In the genomic region with DNA sequence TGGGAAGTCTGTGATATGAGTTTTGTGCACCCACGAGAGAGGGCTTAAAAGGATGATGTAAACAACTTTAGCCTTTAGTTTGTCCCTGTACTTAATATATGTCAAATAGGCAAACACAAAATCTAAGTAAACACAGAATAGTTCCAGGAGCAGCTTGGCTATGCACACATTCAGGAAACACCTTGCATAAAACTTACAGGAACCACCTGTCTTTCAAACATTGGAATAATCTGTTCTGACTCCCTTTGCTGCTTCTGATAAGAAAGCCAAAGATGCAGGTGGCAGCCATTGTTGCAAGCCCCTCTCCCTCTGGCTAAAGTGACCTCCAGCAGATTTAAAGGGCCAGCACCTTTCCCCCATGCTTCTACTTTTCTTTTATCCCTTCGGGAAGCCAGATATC, we compare ENCODE assay signal across 1 cellular context.
TF ChIP-seq lines count a peak whose summit lies in the region.

No MANE protein-coding gene starts in this region.

TF ChIP-seq in HepG2, 621 proteins besides CTCF, POLR2A, EP300 and RAD21:
- TF ChIP-seq, protein P1, sequence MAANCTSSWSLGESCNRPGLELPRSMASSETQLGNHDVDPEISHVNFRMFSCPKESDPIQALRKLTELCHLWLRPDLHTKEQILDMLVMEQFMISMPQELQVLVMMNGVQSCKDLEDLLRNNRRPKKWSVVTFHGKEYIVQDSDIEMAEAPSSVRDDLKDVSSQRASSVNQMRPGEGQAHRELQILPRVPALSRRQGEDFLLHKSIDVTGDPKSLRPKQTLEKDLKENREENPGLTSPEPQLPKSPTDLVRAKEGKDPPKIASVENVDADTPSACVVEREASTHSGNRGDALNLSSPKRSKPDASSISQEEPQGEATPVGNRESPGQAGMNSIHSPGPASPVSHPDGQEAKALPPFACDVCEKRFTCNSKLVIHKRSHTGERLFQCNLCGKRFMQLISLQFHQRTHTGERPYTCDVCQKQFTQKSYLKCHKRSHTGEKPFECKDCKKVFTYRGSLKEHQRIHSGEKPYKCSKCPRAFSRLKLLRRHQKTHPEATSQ (CRISPR knock-in tag; IDR thresholded peaks at IDR 0.05; ENCODE audit: borderline replicate concordance), result no peak
- TF ChIP-seq GATAD2A (CRISPR knock-in tag; IDR thresholded peaks at IDR 0.05), result no peak
- TF ChIP-seq MAFF (IDR thresholded peaks at IDR 0.05; ENCODE audit: low read depth, low read length), result no peak
- no peak for TF ChIP-seq SALL1 (CRISPR knock-in tag; IDR thresholded peaks at IDR 0.05)
- no peak for TF ChIP-seq BHLHE40 (IDR thresholded peaks at IDR 0.05; ENCODE audit: low read length)
- TF ChIP-seq ZNF7 (CRISPR knock-in tag; IDR thresholded peaks at IDR 0.05), result no peak
- TF ChIP-seq ZSCAN22 (CRISPR knock-in tag; IDR thresholded peaks at IDR 0.05), result no peak
- TF ChIP-seq, protein P2, sequence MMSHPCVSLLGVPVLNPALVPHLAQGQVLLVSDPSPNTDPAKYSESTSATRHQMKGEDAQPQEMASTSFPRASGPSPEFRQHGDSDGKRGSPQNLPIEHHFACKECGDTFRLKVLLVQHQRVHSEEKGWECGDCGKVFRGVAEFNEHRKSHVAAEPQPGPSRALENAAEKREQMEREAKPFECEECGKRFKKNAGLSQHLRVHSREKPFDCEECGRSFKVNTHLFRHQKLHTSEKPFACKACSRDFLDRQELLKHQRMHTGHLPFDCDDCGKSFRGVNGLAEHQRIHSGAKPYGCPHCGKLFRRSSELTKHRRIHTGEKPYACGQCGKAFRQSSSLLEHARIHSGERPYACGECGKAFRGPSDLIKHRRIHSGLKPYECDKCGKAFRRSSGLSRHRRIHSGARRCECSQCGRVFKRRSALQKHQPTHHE (CRISPR knock-in tag; IDR thresholded peaks at IDR 0.05; ENCODE audit: borderline replicate concordance), result no peak
- no peak for TF ChIP-seq SAP130 (CRISPR knock-in tag; IDR thresholded peaks at IDR 0.05; ENCODE audit: low read depth)
- TF ChIP-seq CBX2 (IDR thresholded peaks at IDR 0.05; ENCODE audit: low read depth, low read length), result no peak
- no peak for TF ChIP-seq CBX2 (CRISPR knock-in tag; IDR thresholded peaks at IDR 0.05; ENCODE audit: low read depth)
- no peak for TF ChIP-seq ZNF34 (CRISPR knock-in tag; IDR thresholded peaks at IDR 0.05; ENCODE audit: borderline replicate concordance)
- TF ChIP-seq PHF8 (CRISPR knock-in tag; IDR thresholded peaks at IDR 0.05), result no peak
- TF ChIP-seq SATB2 (CRISPR knock-in tag; IDR thresholded peaks at IDR 0.05), result no peak
- TF ChIP-seq ZSCAN31 (CRISPR knock-in tag; IDR thresholded peaks at IDR 0.05; ENCODE audit: low read depth), result no peak
- no peak for TF ChIP-seq ZNF800 (CRISPR knock-in tag; IDR thresholded peaks at IDR 0.05)
- TF ChIP-seq ZNF83 (CRISPR knock-in tag; IDR thresholded peaks at IDR 0.05; ENCODE audit: borderline replicate concordance), result no peak
- no peak for TF ChIP-seq ZBTB40 (IDR thresholded peaks at IDR 0.05)
- TF ChIP-seq ZBTB40 (CRISPR knock-in tag; IDR thresholded peaks at IDR 0.05), result no peak
- TF ChIP-seq, protein P3, sequence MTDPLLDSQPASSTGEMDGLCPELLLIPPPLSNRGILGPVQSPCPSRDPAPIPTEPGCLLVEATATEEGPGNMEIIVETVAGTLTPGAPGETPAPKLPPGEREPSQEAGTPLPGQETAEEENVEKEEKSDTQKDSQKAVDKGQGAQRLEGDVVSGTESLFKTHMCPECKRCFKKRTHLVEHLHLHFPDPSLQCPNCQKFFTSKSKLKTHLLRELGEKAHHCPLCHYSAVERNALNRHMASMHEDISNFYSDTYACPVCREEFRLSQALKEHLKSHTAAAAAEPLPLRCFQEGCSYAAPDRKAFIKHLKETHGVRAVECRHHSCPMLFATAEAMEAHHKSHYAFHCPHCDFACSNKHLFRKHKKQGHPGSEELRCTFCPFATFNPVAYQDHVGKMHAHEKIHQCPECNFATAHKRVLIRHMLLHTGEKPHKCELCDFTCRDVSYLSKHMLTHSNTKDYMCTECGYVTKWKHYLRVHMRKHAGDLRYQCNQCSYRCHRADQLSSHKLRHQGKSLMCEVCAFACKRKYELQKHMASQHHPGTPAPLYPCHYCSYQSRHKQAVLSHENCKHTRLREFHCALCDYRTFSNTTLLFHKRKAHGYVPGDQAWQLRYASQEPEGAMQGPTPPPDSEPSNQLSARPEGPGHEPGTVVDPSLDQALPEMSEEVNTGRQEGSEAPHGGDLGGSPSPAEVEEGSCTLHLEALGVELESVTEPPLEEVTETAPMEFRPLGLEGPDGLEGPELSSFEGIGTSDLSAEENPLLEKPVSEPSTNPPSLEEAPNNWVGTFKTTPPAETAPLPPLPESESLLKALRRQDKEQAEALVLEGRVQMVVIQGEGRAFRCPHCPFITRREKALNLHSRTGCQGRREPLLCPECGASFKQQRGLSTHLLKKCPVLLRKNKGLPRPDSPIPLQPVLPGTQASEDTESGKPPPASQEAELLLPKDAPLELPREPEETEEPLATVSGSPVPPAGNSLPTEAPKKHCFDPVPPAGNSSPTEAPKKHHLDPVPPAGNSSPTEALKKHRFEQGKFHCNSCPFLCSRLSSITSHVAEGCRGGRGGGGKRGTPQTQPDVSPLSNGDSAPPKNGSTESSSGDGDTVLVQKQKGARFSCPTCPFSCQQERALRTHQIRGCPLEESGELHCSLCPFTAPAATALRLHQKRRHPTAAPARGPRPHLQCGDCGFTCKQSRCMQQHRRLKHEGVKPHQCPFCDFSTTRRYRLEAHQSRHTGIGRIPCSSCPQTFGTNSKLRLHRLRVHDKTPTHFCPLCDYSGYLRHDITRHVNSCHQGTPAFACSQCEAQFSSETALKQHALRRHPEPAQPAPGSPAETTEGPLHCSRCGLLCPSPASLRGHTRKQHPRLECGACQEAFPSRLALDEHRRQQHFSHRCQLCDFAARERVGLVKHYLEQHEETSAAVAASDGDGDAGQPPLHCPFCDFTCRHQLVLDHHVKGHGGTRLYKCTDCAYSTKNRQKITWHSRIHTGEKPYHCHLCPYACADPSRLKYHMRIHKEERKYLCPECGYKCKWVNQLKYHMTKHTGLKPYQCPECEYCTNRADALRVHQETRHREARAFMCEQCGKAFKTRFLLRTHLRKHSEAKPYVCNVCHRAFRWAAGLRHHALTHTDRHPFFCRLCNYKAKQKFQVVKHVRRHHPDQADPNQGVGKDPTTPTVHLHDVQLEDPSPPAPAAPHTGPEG (CRISPR knock-in tag; IDR thresholded peaks at IDR 0.05), result no peak
- no peak for TF ChIP-seq SYNCRIP (IDR thresholded peaks at IDR 0.05; ENCODE audit: insufficient read depth, low read depth, low read length)
- no peak for TF ChIP-seq ZBTB7B (CRISPR knock-in tag; IDR thresholded peaks at IDR 0.05)
